Comparison of ENCODE assay signal across 9 cellular contexts in the genomic region with DNA sequence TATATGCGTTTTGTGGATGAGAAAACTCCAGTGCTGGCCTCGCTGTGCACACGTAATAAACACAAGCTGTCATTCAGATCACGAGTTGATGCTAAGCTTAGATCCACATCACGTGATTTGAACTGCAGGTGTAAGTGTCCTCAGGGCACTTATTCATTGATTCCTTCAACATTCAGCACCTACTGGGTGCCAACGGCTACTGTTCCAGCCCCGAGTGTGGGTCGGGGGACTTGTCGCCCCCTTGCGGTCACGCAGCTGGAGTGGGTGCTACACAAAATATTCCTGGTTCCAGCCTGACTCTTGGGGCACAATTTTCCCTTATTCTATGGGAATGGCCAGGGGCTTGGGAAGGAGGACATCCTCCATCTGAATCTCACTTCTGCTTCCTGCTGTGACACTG. TPM values are rescaled to one million over a fixed set of nuclear protein-coding genes. Genes with fewer than 3 reads are reported as not detected.
DNase-seq lines count a peak whose midpoint lies in the region; ATAC-seq and TF ChIP-seq lines count a peak whose summit lies in the region.
"Had no signal": no experiment of that assay in that cellular context is flagged by ENCODE, and none has a peak within 500 bp of the region (broad histone marks: within the 10 kb centered on the region; RNA-seq: fewer than 3 reads in every experiment).

No MANE protein-coding gene starts in this region.

- H3K27ac ChIP-seq in 22Rv1 (no peak overlapping the region), gastroesophageal sphincter (no peak overlapping the region)

- H3K4me3 ChIP-seq in gastroesophageal sphincter = no peak overlapping the region

- no peaks in the 10 kb centered on the region for H3K36me3 ChIP-seq in gastroesophageal sphincter

- ATAC-seq in gastroesophageal sphincter = no peak
- ATAC-seq in GM18502 (IDR thresholded peaks at IDR 0.05; ENCODE audit: poor library complexity, unreplicated experiment) = no peak

- no peaks in the 10 kb centered on the region for H3K9me3 ChIP-seq in gastroesophageal sphincter

- H3K27me3 ChIP-seq in gastroesophageal sphincter = no peaks in the 10 kb centered on the region

- TF ChIP-seq CTCF in 22Rv1 (IDR thresholded peaks at IDR 0.05) = peak; percentile 73
- TF ChIP-seq CTCF in gastroesophageal sphincter (IDR thresholded peaks at IDR 0.05) = peak in 3 of 4 experiments; percentile 25 to 48 (median 34)

- DNase-seq in EL (peak; percentile 22), OCI-M1 (lab: John Stamatoyannopoulos, UW) (peak; percentile 22), hippocampal formation (lab: John Stamatoyannopoulos, UW) (no peak), NCI-H128 (lab: John Stamatoyannopoulos, UW; ENCODE audit: unreplicated experiment) (no peak)
- no peak for DNase-seq in central memory CD4-positive, alpha-beta T cell
- DNase-seq: activated T-cell treated with anti-CD3 and anti-CD28 coated beads, Interleukin-2, amount 50 U/mL, for 1 hour had no signal

- TF ChIP-seq EP300 in gastroesophageal sphincter (IDR thresholded peaks at IDR 0.05) = no peak

- WGBS in gastroesophageal sphincter (ENCODE audit: low coverage in 1 of 2), 2 donors = 36 to 39% methylated on average over 3 to 11 of the region's 11 CpGs

- no peak for TF ChIP-seq POLR2A in gastroesophageal sphincter (IDR thresholded peaks at IDR 0.05)

- H3K4me1 ChIP-seq in gastroesophageal sphincter = peaks cover 0 to 27% (median 0%) of the 10 kb centered on the region in 3 donors

RNA-seq across cellular contexts. Expression of a gene that starts 29.9 kb away (rescaled TPM):
- total RNA-seq in gastroesophageal sphincter = 1 to 10 TPM in 1 of 4 donors, under 1 TPM in 3; 0.15 to 1.4 (median 0.66) TPM

RNA-seq across cellular contexts. Expression of a gene that starts 32.2 kb away (rescaled TPM):
- total RNA-seq in gastroesophageal sphincter = 1 to 10 TPM in 1 of 4 donors, under 1 TPM in 2, not detected in 1; 0.52 to 1.9 (median 0.94) TPM

Comparison
In these comparisons a context has a peak if more than half of its experiments do, and no peak if none do; other contexts are left out.
1. DNase-seq: peak in EL (single experiment) and OCI-M1 (single experiment); none in central memory CD4-positive, alpha-beta T cell (single experiment), hippocampal formation (0 of 2) and NCI-H128 (single experiment).